17 cellular contexts compared by ENCODE assay signal in the genomic region with DNA sequence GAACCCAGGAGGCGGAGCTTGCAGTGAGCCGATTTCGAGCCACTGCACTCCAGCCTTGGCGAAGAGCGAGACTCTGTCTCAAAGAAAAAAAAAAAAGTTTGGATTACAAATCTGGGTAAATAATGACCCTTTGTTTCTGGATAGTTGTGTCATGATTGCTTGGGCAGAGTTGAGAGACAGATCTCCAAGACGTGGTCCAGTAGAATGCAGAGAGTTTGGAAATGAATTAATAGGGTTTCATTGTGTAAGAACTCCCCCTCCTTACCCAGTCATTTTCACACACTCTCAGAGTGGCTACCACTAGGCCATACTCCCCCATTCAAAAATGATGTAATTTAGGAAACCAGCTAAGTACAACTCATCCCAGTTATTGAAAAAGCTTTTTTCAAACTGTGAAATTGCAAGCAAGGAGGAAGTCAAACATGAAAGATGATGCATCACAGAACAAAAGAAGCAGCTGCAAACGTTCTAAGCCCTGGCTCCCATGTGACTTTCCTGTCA.
A peak's percentile ranks its signal among the peaks of the same experiment; 100 is the strongest.
DNase-seq lines count a peak whose midpoint lies in the region; ATAC-seq, FAIRE-seq and TF ChIP-seq lines count a peak whose summit lies in the region.
"Had no signal": no experiment of that assay in that cellular context is flagged by ENCODE, and none has a peak within 500 bp of the region (broad histone marks: within the 10 kb centered on the region; RNA-seq: fewer than 3 reads in every experiment).

No MANE protein-coding gene starts in this region.

- H3K36me3 ChIP-seq in right atrium auricular region, result no peaks in the 10 kb centered on the region
- no peaks in the 10 kb centered on the region for H3K36me3 ChIP-seq in RWPE2 (ENCODE audit: low read depth)
- no peaks in the 10 kb centered on the region for H3K36me3 ChIP-seq in skeletal muscle satellite cell (ENCODE audit: insufficient read depth, low read length)
- H3K36me3 ChIP-seq: transverse colon had no signal

- intact Hi-C loops in Right ventricle myocardium inferior (cut with DNase I), result no loop called here

- DNase-seq in Right ventricle myocardium inferior (ENCODE audit: missing footprints), result no peak
- no peak for DNase-seq in right atrium auricular region (ENCODE audit: low spot score)
- no peak for DNase-seq in RWPE2 (ENCODE audit: low spot score)
- DNase-seq in frontal cortex (ENCODE audit: low spot score in 2 of 2), result peak; percentile 8 to 14
- no peak for DNase-seq in SKM-1 (lab: John Stamatoyannopoulos, UW; ENCODE audit: unreplicated experiment)
- no peak for DNase-seq in LoVo (ENCODE audit: low spot score)
- DNase-seq: activated CD4-positive, alpha-beta T cell treated with anti-CD3 and anti-CD28 coated beads for 48 hours; natural killer cell; NCI-H774; stimulated activated CD4-positive, alpha-beta T cell treated with anti-CD3 and anti-CD28 coated beads, Interleukin-4, amount 100 ng/mL, for 1 hour; transverse colon had no signal

- H3K4me3 ChIP-seq in right atrium auricular region, result no peak overlapping the region
- no peak overlapping the region for H3K4me3 ChIP-seq in RWPE2 (ENCODE audit: severe bottlenecking)
- no peak overlapping the region for H3K4me3 ChIP-seq in skeletal muscle satellite cell (ENCODE audit: low read length)
- H3K4me3 ChIP-seq: transverse colon had no signal

- FAIRE-seq in frontal cortex (lab: Jason Lieb, UNC), result peak; percentile 28
- FAIRE-seq: colon had no signal

- H3K9ac ChIP-seq in skeletal muscle satellite cell (ENCODE audit: low read depth, low read length), result no peak overlapping the region

- TF ChIP-seq CTCF in right atrium auricular region (IDR thresholded peaks at IDR 0.05) (no peak), RWPE2 (IDR thresholded peaks at IDR 0.05; ENCODE audit: poor library complexity, severe bottlenecking) (no peak)

- no peak overlapping the region for H3K27ac ChIP-seq in right atrium auricular region
- peak overlapping the region; percentile 44 for H3K27ac ChIP-seq in RWPE2 (ENCODE audit: poor library complexity, severe bottlenecking)
- H3K27ac ChIP-seq: epithelial cell of prostate, HL-60, transverse colon had no signal

- ATAC-seq in Right ventricle myocardium inferior, result peak; percentile 93
- peak; percentile 70 for ATAC-seq in RWPE2 (ENCODE audit: low read depth)
- ATAC-seq in GM18868 (IDR thresholded peaks at IDR 0.05; ENCODE audit: unreplicated experiment), result no peak
- ATAC-seq: left lobe of liver, natural killer cell had no signal

- H3K4me1 ChIP-seq in right atrium auricular region, result no peaks in the 10 kb centered on the region
- H3K4me1 ChIP-seq in RWPE2 (ENCODE audit: insufficient read depth, poor library complexity, severe bottlenecking), result peaks cover 11% of the 10 kb centered on the region
- peaks cover 8% of the 10 kb centered on the region for H3K4me1 ChIP-seq in skeletal muscle satellite cell (ENCODE audit: control insufficient read depth, insufficient read depth, low read length)
- H3K4me1 ChIP-seq: transverse colon had no signal

- H3K27me3 ChIP-seq in right atrium auricular region (no peaks in the 10 kb centered on the region), RWPE2 (ENCODE audit: insufficient read depth, poor library complexity, severe bottlenecking) (no peaks in the 10 kb centered on the region), skeletal muscle satellite cell (ENCODE audit: control insufficient read depth, insufficient read depth, low read length) (no peaks in the 10 kb centered on the region)
- H3K27me3 ChIP-seq: transverse colon had no signal

- H3K9me3 ChIP-seq in right atrium auricular region (no peaks in the 10 kb centered on the region), RWPE2 (ENCODE audit: severe bottlenecking) (no peaks in the 10 kb centered on the region), skeletal muscle satellite cell (replicated peaks; ENCODE audit: low read length) (no peaks in the 10 kb centered on the region)

- peak overlapping the region; percentile 1 for H3K4me2 ChIP-seq in skeletal muscle satellite cell (ENCODE audit: low read length)

Comparison
In these comparisons a context has a peak if more than half of its experiments do, and no peak if none do; other contexts are left out.
1. DNase-seq: peak in frontal cortex (2 of 2); none in Right ventricle myocardium inferior (single experiment), right atrium auricular region (single experiment), RWPE2 (single experiment), SKM-1 (single experiment) and LoVo (single experiment).